ENCODE assay signal across 8 cellular contexts in genomic region chr4:70734971-70735370, GRCh38. TPM values are rescaled to one million over a fixed set of nuclear protein-coding genes. Genes with fewer than 3 reads are reported as not detected.
DNase-seq lines count a peak whose midpoint lies in the region; ATAC-seq and TF ChIP-seq lines count a peak whose summit lies in the region.

No MANE protein-coding gene starts in this region.

- H3K4me3 ChIP-seq in PC-3 (ENCODE audit: low read length): peak overlapping the region; percentile 65
- peak overlapping the region; percentile 44 for H3K4me3 ChIP-seq in epithelial cell of esophagus (ENCODE audit: low read length)
- H3K4me3 ChIP-seq in rectal smooth muscle tissue (ENCODE audit: low read length): peak overlapping the region; percentile 65
- H3K4me3 ChIP-seq in H7 (ENCODE audit: insufficient read depth, low read depth, low read length): no peak overlapping the region

- BruUV-seq in PC-3 (replicated peaks; lab: Mats Ljungman, UMichigan): no TSS peak

- H3F3A ChIP-seq in PC-3 (ENCODE audit: low read length, unreplicated experiment): no peaks in the 10 kb centered on the region

- CTCF ChIA-PET in PC-3 (lab: Charles Lee): interaction anchor here (1.4 to 1.7 kb wide), 2 partner anchors 15 to 31 kb away, joined by 7 to 13 read pairs; no protein-coding TSS in a partner anchor
- CTCF ChIA-PET in GM10248 (lab: Yijun Ruan, JAX): interaction anchor here (0.7 to 4.1 kb wide), 26 partner anchors 8 to 275 kb away, joined by 3 to 40 read pairs (median 5); partner anchors contain the start of genes MOB1B and RUFY3

- H2AFZ ChIP-seq in PC-3 (ENCODE audit: low read length): peak overlapping the region; percentile 56

- POLR2A ChIA-PET in PC-3 (lab: Charles Lee; ENCODE audit: unreplicated experiment) (interaction anchor here (0.6 kb wide), 1 partner anchor 104 kb away, joined by 3 read pairs; no protein-coding TSS in a partner anchor), GM10248 (lab: Yijun Ruan, JAX) (no interaction called here)

- intact Hi-C loops in PC-3 (cut with micrococcal nuclease): loop anchor here (1.0 to 10.0 kb wide), 4 partner anchors 26 to 100 kb away; partner anchors contain the start of gene GRSF1

- H3K27me3 ChIP-seq in PC-3 (ENCODE audit: low read length): no peaks in the 10 kb centered on the region
- H3K27me3 ChIP-seq in rectal smooth muscle tissue (ENCODE audit: control insufficient read depth, insufficient read depth, low read length): no peaks in the 10 kb centered on the region
- H3K27me3 ChIP-seq in H7 (ENCODE audit: control insufficient read depth, insufficient read depth, low read length): no peaks in the 10 kb centered on the region

- 0 out of 2 replicates have a peak overlapping the region, but pooled peaks have one; percentile 1 for H3K27ac ChIP-seq in PC-3 (ENCODE audit: low read length)
- peak overlapping the region; percentile 64 for H3K27ac ChIP-seq in rectal smooth muscle tissue (ENCODE audit: low read depth, low read length)

- peak; percentile 2 for ATAC-seq in GM21515 (IDR thresholded peaks at IDR 0.05; ENCODE audit: unreplicated experiment)
- peak; percentile 13 for ATAC-seq in PC-3
- no peak for ATAC-seq in HG03139 (IDR thresholded peaks at IDR 0.05; ENCODE audit: unreplicated experiment)

- no peaks in the 10 kb centered on the region for H3K9me2 ChIP-seq in PC-3 (replicated peaks; ENCODE audit: low read length)

- no peaks in the 10 kb centered on the region for H3K9me3 ChIP-seq in PC-3 (ENCODE audit: low read length)

- H3K9ac ChIP-seq in PC-3 (ENCODE audit: low read length): no peak overlapping the region
- H3K9ac ChIP-seq in rectal smooth muscle tissue (ENCODE audit: low read length): no peak overlapping the region

- H3K4me1 ChIP-seq in PC-3 (ENCODE audit: insufficient read depth, low read length): peaks cover 19% of the 10 kb centered on the region
- H3K4me1 ChIP-seq in rectal smooth muscle tissue (ENCODE audit: control insufficient read depth, insufficient read depth, low read length): peaks cover 4% of the 10 kb centered on the region

- DNase-seq in PC-3: no peak
- DNase-seq in epithelial cell of esophagus (ENCODE audit: low read depth): no peak
- no peak for DNase-seq in H7
- DNase-seq in GM10248 (ENCODE audit: extremely low spot score): no peak
- DNase-seq in middle frontal gyrus (ENCODE audit: extremely low spot score, low spot score): no peak

- H4K20me1 ChIP-seq in PC-3 (ENCODE audit: low read length): no peaks in the 10 kb centered on the region

- H3K4me2 ChIP-seq in PC-3 (ENCODE audit: low read length): peak overlapping the region; percentile 82

- no peak for TF ChIP-seq CTCF in PC-3 (conservative IDR thresholded peaks at IDR 0.05; ENCODE audit: low read depth, low read length)
- TF ChIP-seq CTCF in epithelial cell of esophagus (IDR thresholded peaks at IDR 0.05; ENCODE audit: insufficient read depth, low read depth, low read length, missing control alignments): no peak
- no peak for TF ChIP-seq CTCF in GM10248 (IDR thresholded peaks at IDR 0.05; ENCODE audit: control extremely low read depth, extremely low read depth, low read depth, missing control alignments)

- no peaks in the 10 kb centered on the region for H3K36me3 ChIP-seq in PC-3 (ENCODE audit: low read depth, low read length)
- peaks cover 2% of the 10 kb centered on the region for H3K36me3 ChIP-seq in rectal smooth muscle tissue (ENCODE audit: control insufficient read depth, insufficient read depth, low read length)
- no peaks in the 10 kb centered on the region for H3K36me3 ChIP-seq in H7 (replicated peaks; ENCODE audit: control insufficient read depth, insufficient read depth, low read length)

- 0 out of 2 replicates have a peak, but pooled peaks cover 5% of the 10 kb centered on the region for H3K79me2 ChIP-seq in PC-3 (ENCODE audit: low read length)

RNA-seq across cellular contexts. Expression of gene RUFY3, which starts 13.2 kb away (rescaled TPM):
- 22.1 and 25.6 TPM in 2 replicates for total RNA-seq in PC-3 (2014; rRNA removed)
- total RNA-seq in H7 (2014; rRNA removed; shearing (Covaris generic)): 32.7 and 38.4 TPM in 2 replicates

RNA-seq across cellular contexts. Expression of gene UTP3, which starts 46.6 kb away (rescaled TPM):
- total RNA-seq in PC-3 (2014; rRNA removed): 27.8 and 38.5 TPM in 2 replicates
- 11.5 and 12.3 TPM in 2 replicates for total RNA-seq in H7 (2014; rRNA removed; shearing (Covaris generic))
